24 cellular contexts compared by ENCODE assay signal in genomic region chr4:71486550-71487323, GRCh38.
DNase-seq lines count a peak whose midpoint lies in the region; ATAC-seq and TF ChIP-seq lines count a peak whose summit lies in the region.
"Had no signal": no experiment of that assay in that cellular context is flagged by ENCODE, and none has a peak within 500 bp of the region (broad histone marks: within the 10 kb centered on the region; RNA-seq: fewer than 3 reads in every experiment).

No MANE protein-coding gene starts in this region.

- no peak for TF ChIP-seq POLR2A in esophagus muscularis mucosa (IDR thresholded peaks at IDR 0.05; ENCODE audit: low read depth)

- no peak for TF ChIP-seq EP300 in esophagus muscularis mucosa (IDR thresholded peaks at IDR 0.05)

- H3K9me3 Mint-ChIP-seq in WTC11 (peaks cover 3% of the 10 kb centered on the region; the same call in 1 of the 2 replicates), nephron progenitor cell (peaks cover 12% of the 10 kb centered on the region)
- H3K9me3 Mint-ChIP-seq: activated CD8-positive, alpha-beta T cell treated with anti-CD3 and anti-CD28 coated beads for 36 hours; dendritic cell treated with granulocyte-macrophage colony-stimulating factor and Interleukin-4, amounts not matched to agents 40 ng/mL and 50 ng/mL, for 4 days had no signal

- POLR2A ChIA-PET in WTC11 (lab: Charles Lee) (no interaction called here), RWPE1 (lab: Yijun Ruan, JAX; ENCODE audit: low non-redundant PET) (no interaction called here)

- no peak for TF ChIP-seq CTCF in WTC11 (IDR thresholded peaks at IDR 0.05)
- TF ChIP-seq CTCF in nephron progenitor cell (IDR thresholded peaks at IDR 0.05): no peak
- no peak for TF ChIP-seq CTCF in esophagus muscularis mucosa (IDR thresholded peaks at IDR 0.05)
- TF ChIP-seq CTCF in RWPE1 (conservative IDR thresholded peaks at IDR 0.05; ENCODE audit: low read depth): no peak

- 75% methylated on average over 4 of the region's 4 CpGs for WGBS in esophagus muscularis mucosa

- intact Hi-C loops in esophagus muscularis mucosa (cut with DNase I): no loop called here

- H3K9me3 ChIP-seq in endocrine pancreas (ENCODE audit: control insufficient read depth, low read length) (no peaks in the 10 kb centered on the region), subcutaneous abdominal adipose tissue (ENCODE audit: control insufficient read depth in 5 of 5, low read length in 5 of 5) (no peaks in the 10 kb centered on the region), esophagus muscularis mucosa (no peaks in the 10 kb centered on the region)

- H3K27ac ChIP-seq in subcutaneous abdominal adipose tissue (ENCODE audit: low read depth, low read length) (peak overlapping the region; percentile 7), esophagus muscularis mucosa (replicated peaks in 1 of 4) (no peak overlapping the region), RWPE1 (no peak overlapping the region)
- H3K27ac ChIP-seq: brain microvascular endothelial cell, epithelial cell of prostate, foreskin keratinocyte had no signal

- CTCF ChIA-PET in WTC11 (lab: Charles Lee): interaction anchor here (1.3 kb wide), 1 partner anchor 8 kb away, joined by 4 read pairs; no protein-coding TSS in a partner anchor
- CTCF ChIA-PET in RWPE1 (lab: Yijun Ruan, JAX): no interaction called here

- peak overlapping the region; percentile 77; the same call in 1 of the 2 replicates for H3K27ac Mint-ChIP-seq in WTC11
- peak overlapping the region; percentile 97 for H3K27ac Mint-ChIP-seq in nephron progenitor cell
- H3K27ac Mint-ChIP-seq: activated CD8-positive, alpha-beta T cell treated with anti-CD3 and anti-CD28 coated beads for 36 hours; CD8-positive, alpha-beta memory T cell; dendritic cell treated with granulocyte-macrophage colony-stimulating factor and Interleukin-4, amounts not matched to agents 40 ng/mL and 50 ng/mL, for 4 days; stimulated activated memory B cell treated with anti-CD40 and anti-IgM and Interleukin-4, amounts not matched to agents 10 μg/mL and 1 μg/mL and 100 μg/mL, for 72 hours had no signal

- ATAC-seq in WTC11: no peak
- ATAC-seq in HG03571 (IDR thresholded peaks at IDR 0.05; ENCODE audit: unreplicated experiment): no peak
- ATAC-seq: activated CD8-positive, alpha-beta T cell treated with anti-CD3 and anti-CD28 coated beads for 36 hours; foreskin keratinocyte; stimulated activated memory B cell treated with anti-CD40 and anti-IgM and Interleukin-4, amounts not matched to agents 10 μg/mL and 1 μg/mL and 100 μg/mL, for 72 hours had no signal

- H3K36me3 ChIP-seq in endocrine pancreas (ENCODE audit: control insufficient read depth, insufficient read depth, low read length) (no peaks in the 10 kb centered on the region), subcutaneous abdominal adipose tissue (ENCODE audit: control insufficient read depth in 5 of 5, insufficient read depth in 5 of 5, low read length in 5 of 5) (no peaks in the 10 kb centered on the region), esophagus muscularis mucosa (no peaks in the 10 kb centered on the region)
- H3K36me3 ChIP-seq: brain microvascular endothelial cell had no signal

- H3K27me3 ChIP-seq in endocrine pancreas (ENCODE audit: control insufficient read depth, insufficient read depth, low read length) (no peaks in the 10 kb centered on the region), subcutaneous abdominal adipose tissue (ENCODE audit: control insufficient read depth in 5 of 5, insufficient read depth in 4 of 5, low read length in 5 of 5) (no peaks in the 10 kb centered on the region), esophagus muscularis mucosa (no peaks in the 10 kb centered on the region)
- H3K27me3 ChIP-seq: brain microvascular endothelial cell, foreskin keratinocyte had no signal

- H3K4me3 ChIP-seq in endocrine pancreas (ENCODE audit: control insufficient read depth, insufficient read depth, low read length): peak overlapping the region; percentile 56
- H3K4me3 ChIP-seq in subcutaneous abdominal adipose tissue (ENCODE audit: low read depth in 1 of 5, low read length in 5 of 5): peak overlapping the region in 4 of 5 donors; percentile 25 to 40 (median 36)
- no peak overlapping the region for H3K4me3 ChIP-seq in esophagus muscularis mucosa

- peaks cover 4% of the 10 kb centered on the region for H3K4me1 Mint-ChIP-seq in WTC11
- peaks cover 20% of the 10 kb centered on the region for H3K4me1 Mint-ChIP-seq in nephron progenitor cell
- H3K4me1 Mint-ChIP-seq: CD8-positive, alpha-beta memory T cell; stimulated activated memory B cell treated with anti-CD40 and anti-IgM and Interleukin-4, amounts not matched to agents 10 μg/mL and 1 μg/mL and 100 μg/mL, for 72 hours had no signal

- H3K4me1 ChIP-seq in endocrine pancreas (ENCODE audit: control insufficient read depth, insufficient read depth, low read length): no peaks in the 10 kb centered on the region
- peaks cover 0 to 15% (median 5%) of the 10 kb centered on the region in 5 donors for H3K4me1 ChIP-seq in subcutaneous abdominal adipose tissue (ENCODE audit: control insufficient read depth in 5 of 5, insufficient read depth in 5 of 5, low read length in 5 of 5)
- peaks cover 0 to 16% (median 0%) of the 10 kb centered on the region in 4 donors for H3K4me1 ChIP-seq in esophagus muscularis mucosa
- H3K4me1 ChIP-seq: foreskin keratinocyte had no signal

- H3K4me3 Mint-ChIP-seq in WTC11 (no peak overlapping the region), nephron progenitor cell (peak overlapping the region; percentile 66)
- H3K4me3 Mint-ChIP-seq: activated CD8-positive, alpha-beta T cell treated with anti-CD3 and anti-CD28 coated beads for 36 hours; CD8-positive, alpha-beta memory T cell; dendritic cell treated with granulocyte-macrophage colony-stimulating factor and Interleukin-4, amounts not matched to agents 40 ng/mL and 50 ng/mL, for 4 days; HFFc6; stimulated activated memory B cell treated with anti-CD40 and anti-IgM and Interleukin-4, amounts not matched to agents 10 μg/mL and 1 μg/mL and 100 μg/mL, for 72 hours had no signal

- DNase-seq in WTC11 (ENCODE audit: low spot score): no peak
- DNase-seq in nephron progenitor cell: no peak
- DNase-seq in esophagus muscularis mucosa (ENCODE audit: extremely low spot score): no peak
- DNase-seq in RWPE1 (ENCODE audit: low spot score): no peak
- DNase-seq: activated CD4-positive, CD25-positive, alpha-beta regulatory T cell treated with anti-CD3 and anti-CD28 coated beads, Interleukin-2, amount 50 U/mL, for 72 hours; activated CD8-positive, alpha-beta T cell treated with anti-CD3 and anti-CD28 coated beads for 36 hours; activated effector memory CD4-positive, alpha-beta T cell treated with anti-CD3 and anti-CD28 coated beads, Interleukin-2, amount 50 U/mL, for 16 hours; activated T-cell treated with anti-CD3 and anti-CD28 coated beads for 4 hours; brain microvascular endothelial cell; CD8-positive, alpha-beta memory T cell; DMS153; foreskin keratinocyte; HFFc6; islet precursor cell; mammary epithelial cell; MV-4-11; NCI-H1694 treated with DMSO at 0.1 percent for 48 hours; stimulated activated CD4-positive, alpha-beta T cell treated with anti-CD3 and anti-CD28 coated beads, Interleukin-2, amount 100 ng/mL, for 24 hours had no signal

- H3K9ac ChIP-seq in endocrine pancreas (ENCODE audit: control insufficient read depth, insufficient read depth, low read length): no peak overlapping the region
- peak overlapping the region in 3 of 5 donors; percentile 3 to 19 (median 8) for H3K9ac ChIP-seq in subcutaneous abdominal adipose tissue (ENCODE audit: low read length in 5 of 5)

- H3K36me3 Mint-ChIP-seq in WTC11: no peaks in the 10 kb centered on the region
- peaks cover 5% of the 10 kb centered on the region for H3K36me3 Mint-ChIP-seq in nephron progenitor cell (ENCODE audit: low read depth)
- H3K36me3 Mint-ChIP-seq: stimulated activated memory B cell treated with anti-CD40 and anti-IgM and Interleukin-4, amounts not matched to agents 10 μg/mL and 1 μg/mL and 100 μg/mL, for 72 hours had no signal

- H3K27me3 Mint-ChIP-seq in WTC11 (ENCODE audit: low read depth) (no peaks in the 10 kb centered on the region), nephron progenitor cell (ENCODE audit: low read depth, poor library complexity) (no peaks in the 10 kb centered on the region)
- H3K27me3 Mint-ChIP-seq: CD8-positive, alpha-beta memory T cell; dendritic cell treated with granulocyte-macrophage colony-stimulating factor and Interleukin-4, amounts not matched to agents 40 ng/mL and 50 ng/mL, for 4 days; stimulated activated memory B cell treated with anti-CD40 and anti-IgM and Interleukin-4, amounts not matched to agents 10 μg/mL and 1 μg/mL and 100 μg/mL, for 72 hours had no signal

TF ChIP-seq in WTC11, 78 proteins besides CTCF, POLR2A, EP300 and RAD21 (continues in another document):
- no peak for TF ChIP-seq USF2 (CRISPR knock-in tag; IDR thresholded peaks at IDR 0.05)
- no peak for TF ChIP-seq CDX4 (CRISPR knock-in tag; IDR thresholded peaks at IDR 0.05; ENCODE audit: borderline replicate concordance)
- TF ChIP-seq PRRX2 (CRISPR knock-in tag; IDR thresholded peaks at IDR 0.05): no peak
- no peak for TF ChIP-seq IRF1 (CRISPR knock-in tag; IDR thresholded peaks at IDR 0.05)
- TF ChIP-seq JAZF1 (CRISPR knock-in tag; IDR thresholded peaks at IDR 0.05): no peak

Comparison
In these comparisons a context has a peak if more than half of its experiments do, and no peak if none do; other contexts are left out.
1. H3K4me3 ChIP-seq: peak in endocrine pancreas (single experiment) and subcutaneous abdominal adipose tissue (4 of 5); none in esophagus muscularis mucosa (0 of 4).